Comparison of ENCODE assay signal across 8 cellular contexts in genomic region chr2:43141636-43142148, GRCh38.
DNase-seq lines count a peak whose midpoint lies in the region; ATAC-seq and TF ChIP-seq lines count a peak whose summit lies in the region.
"Not testable (repeated sequence)": the region's sequence is repeated elsewhere in the genome, so short reads cannot be mapped to it uniquely, and the experiment has no call there.

No MANE protein-coding gene starts in this region.

- not testable (repeated sequence) for DNase-seq in CD4-positive, alpha-beta memory T cell; activated naive CD4-positive, alpha-beta T cell treated with anti-CD3 and anti-CD28 coated beads, Interleukin-2, amount 10 ng/mL, durations not matched to agents 7 days and 5 days; stimulated activated effector memory CD8-positive, alpha-beta T cell treated with anti-CD3 and anti-CD28 coated beads, Interleukin-12 subunit alpha, Interleukin-12 subunit beta, amount 100 ng/mL, for 72 hours (ENCODE audit: low spot score in 2 of 2)
- peak; percentile 50 for DNase-seq in OCI-LY7 (ENCODE audit: low spot score)
- peak; percentile 4 for DNase-seq in activated CD4-positive, alpha-beta T cell treated with anti-CD3 and anti-CD28 coated beads for 36 hours
- peak; percentile 11 for DNase-seq in activated CD8-positive, alpha-beta memory T cell treated with anti-CD3 and anti-CD28 coated beads, Interleukin-2, amount 50 U/mL, for 4 hours
- DNase-seq in chondrocyte (ENCODE audit: low spot score) = peak; percentile 52
- DNase-seq in myocyte (ENCODE audit: low read depth) = peak; percentile 25

- H3K27ac Mint-ChIP-seq in CD4-positive, alpha-beta memory T cell = peak overlapping the region in 6 of 7 donors; percentile 29 to 85 (median 69)
- not testable (repeated sequence) for H3K27ac Mint-ChIP-seq in activated CD4-positive, alpha-beta T cell treated with anti-CD3 and anti-CD28 coated beads for 36 hours; chondrocyte (ENCODE audit: unreplicated experiment); stimulated activated effector memory CD8-positive, alpha-beta T cell treated with anti-CD3 and anti-CD28 coated beads, Interleukin-12 subunit alpha, Interleukin-12 subunit beta, amount 100 ng/mL, for 72 hours
- H3K27ac Mint-ChIP-seq in activated naive CD4-positive, alpha-beta T cell treated with anti-CD3 and anti-CD28 coated beads, Interleukin-2, amount 10 ng/mL, durations not matched to agents 7 days and 5 days = peak overlapping the region; percentile 82

- H3K27me3 Mint-ChIP-seq in CD4-positive, alpha-beta memory T cell; activated CD4-positive, alpha-beta T cell treated with anti-CD3 and anti-CD28 coated beads for 36 hours; activated naive CD4-positive, alpha-beta T cell treated with anti-CD3 and anti-CD28 coated beads, Interleukin-2, amount 10 ng/mL, durations not matched to agents 7 days and 5 days; chondrocyte (ENCODE audit: low read depth): not testable (repeated sequence)

- not testable (repeated sequence) for H3K27me3 ChIP-seq in CD4-positive, alpha-beta memory T cell (ENCODE audit: insufficient read depth, low read length)

- H3K4me2 ChIP-seq in OCI-LY7 (ENCODE audit: low read length) = not testable (repeated sequence)

- H3K79me2 ChIP-seq in OCI-LY7 (ENCODE audit: insufficient read depth, low read depth, low read length) = not testable (repeated sequence)

- CTCF ChIA-PET in CD4-positive, alpha-beta memory T cell (lab: Charles Lee; ENCODE audit: partially characterized antibody) = interaction anchor here (17.7 to 18.4 kb wide), 2 partner anchors 33 to 89 kb away, joined by 361 to 445 read pairs; partner anchors contain the start of gene ZFP36L2
- CTCF ChIA-PET in OCI-LY7 (lab: Charles Lee; ENCODE audit: unreplicated experiment) = not testable (repeated sequence)
- CTCF ChIA-PET in activated CD4-positive, alpha-beta T cell treated with anti-CD3 and anti-CD28 coated beads for 36 hours (lab: Charles Lee) = interaction anchor here (0.7 to 2.9 kb wide), 3 partner anchors 33 to 88 kb away, joined by 3 to 17 read pairs (median 4); no protein-coding TSS in a partner anchor
- CTCF ChIA-PET in activated naive CD4-positive, alpha-beta T cell treated with anti-CD3 and anti-CD28 coated beads, Interleukin-2, amount 10 ng/mL, durations not matched to agents 7 days and 5 days (lab: Charles Lee) = interaction anchor here (1.0 to 3.4 kb wide), 4 partner anchors 13 to 80 kb away, joined by 3 to 9 read pairs (median 6); no protein-coding TSS in a partner anchor

- BruUV-seq in OCI-LY7 (replicated peaks; lab: Mats Ljungman, UMichigan) = not testable (repeated sequence)

- peak overlapping the region in 4 of 8 donors; percentile 5 to 57 (median 26) for H3K4me3 Mint-ChIP-seq in CD4-positive, alpha-beta memory T cell
- not testable (repeated sequence) for H3K4me3 Mint-ChIP-seq in activated CD4-positive, alpha-beta T cell treated with anti-CD3 and anti-CD28 coated beads for 36 hours; chondrocyte (ENCODE audit: unreplicated experiment)
- H3K4me3 Mint-ChIP-seq in activated naive CD4-positive, alpha-beta T cell treated with anti-CD3 and anti-CD28 coated beads, Interleukin-2, amount 10 ng/mL, durations not matched to agents 7 days and 5 days = peak overlapping the region; percentile 62
- peak overlapping the region; percentile 65 for H3K4me3 Mint-ChIP-seq in stimulated activated effector memory CD8-positive, alpha-beta T cell treated with anti-CD3 and anti-CD28 coated beads, Interleukin-12 subunit alpha, Interleukin-12 subunit beta, amount 100 ng/mL, for 72 hours

- H3K36me3 Mint-ChIP-seq in CD4-positive, alpha-beta memory T cell; activated CD4-positive, alpha-beta T cell treated with anti-CD3 and anti-CD28 coated beads for 36 hours (ENCODE audit: low read depth); chondrocyte (ENCODE audit: low read depth): not testable (repeated sequence)
- peaks cover 18% of the 10 kb centered on the region for H3K36me3 Mint-ChIP-seq in activated naive CD4-positive, alpha-beta T cell treated with anti-CD3 and anti-CD28 coated beads, Interleukin-2, amount 10 ng/mL, durations not matched to agents 7 days and 5 days
- peaks cover 26% of the 10 kb centered on the region for H3K36me3 Mint-ChIP-seq in stimulated activated effector memory CD8-positive, alpha-beta T cell treated with anti-CD3 and anti-CD28 coated beads, Interleukin-12 subunit alpha, Interleukin-12 subunit beta, amount 100 ng/mL, for 72 hours

- intact Hi-C loops in CD4-positive, alpha-beta memory T cell (cut with micrococcal nuclease); OCI-LY7 (cut with micrococcal nuclease; ENCODE audit: unreplicated experiment); activated CD4-positive, alpha-beta T cell treated with anti-CD3 and anti-CD28 coated beads for 36 hours (cut with DNase I, micrococcal nuclease): not testable (repeated sequence)

- not testable (repeated sequence) for H4K20me1 ChIP-seq in OCI-LY7 (ENCODE audit: insufficient read depth, low read length)

- not testable (repeated sequence) for ATAC-seq in activated CD4-positive, alpha-beta T cell treated with anti-CD3 and anti-CD28 coated beads for 36 hours; stimulated activated effector memory CD8-positive, alpha-beta T cell treated with anti-CD3 and anti-CD28 coated beads, Interleukin-12 subunit alpha, Interleukin-12 subunit beta, amount 100 ng/mL, for 72 hours

- TF ChIP-seq CTCF in OCI-LY7 (conservative IDR thresholded peaks at IDR 0.05; ENCODE audit: low read length); chondrocyte (IDR thresholded peaks at IDR 0.05): not testable (repeated sequence)

- not testable (repeated sequence) for H3K27ac ChIP-seq in CD4-positive, alpha-beta memory T cell (ENCODE audit: low read depth, low read length); OCI-LY7 (ENCODE audit: low read depth, low read length, poor library complexity, severe bottlenecking)

- not testable (repeated sequence) for H3K9me3 ChIP-seq in CD4-positive, alpha-beta memory T cell (ENCODE audit: control insufficient read depth in 1 of 2, low read length in 2 of 2); OCI-LY7 (ENCODE audit: low read length)

- H3K4me1 Mint-ChIP-seq in CD4-positive, alpha-beta memory T cell = peaks cover 42 to 74% (median 52%) of the 10 kb centered on the region in 4 donors
- peaks cover 67% of the 10 kb centered on the region for H3K4me1 Mint-ChIP-seq in activated CD4-positive, alpha-beta T cell treated with anti-CD3 and anti-CD28 coated beads for 36 hours
- peaks cover 82% of the 10 kb centered on the region for H3K4me1 Mint-ChIP-seq in activated naive CD4-positive, alpha-beta T cell treated with anti-CD3 and anti-CD28 coated beads, Interleukin-2, amount 10 ng/mL, durations not matched to agents 7 days and 5 days
- H3K4me1 Mint-ChIP-seq in chondrocyte (ENCODE audit: low read depth) = not testable (repeated sequence)
- peaks cover 50% of the 10 kb centered on the region for H3K4me1 Mint-ChIP-seq in stimulated activated effector memory CD8-positive, alpha-beta T cell treated with anti-CD3 and anti-CD28 coated beads, Interleukin-12 subunit alpha, Interleukin-12 subunit beta, amount 100 ng/mL, for 72 hours

- not testable (repeated sequence) for H2AFZ ChIP-seq in OCI-LY7 (ENCODE audit: low read length)

- POLR2A ChIA-PET in CD4-positive, alpha-beta memory T cell (lab: Charles Lee; ENCODE audit: partially characterized antibody) = interaction anchor here (2.6 to 65.0 kb wide), 4 partner anchors 9 to 67 kb away, joined by 9 to 6960 read pairs (median 631); partner anchors contain the start of gene ZFP36L2
- POLR2A ChIA-PET in OCI-LY7 (lab: Charles Lee); activated CD4-positive, alpha-beta T cell treated with anti-CD3 and anti-CD28 coated beads for 36 hours (lab: Charles Lee): not testable (repeated sequence)

- not testable (repeated sequence) for H3K36me3 ChIP-seq in CD4-positive, alpha-beta memory T cell (ENCODE audit: insufficient read depth, low read length); OCI-LY7 (ENCODE audit: insufficient read depth, low read length)

- peaks cover 60% of the 10 kb centered on the region for H3K4me1 ChIP-seq in CD4-positive, alpha-beta memory T cell (ENCODE audit: insufficient read depth, low read length)
- peaks cover 35% of the 10 kb centered on the region for H3K4me1 ChIP-seq in OCI-LY7 (ENCODE audit: insufficient read depth, low read length, poor library complexity, severe bottlenecking)

- not testable (repeated sequence) for H3K9me2 ChIP-seq in OCI-LY7 (ENCODE audit: insufficient read depth, low read length)

- H3K4me3 ChIP-seq in CD4-positive, alpha-beta memory T cell (ENCODE audit: low read length in 2 of 2); OCI-LY7 (ENCODE audit: low read depth, low read length, poor library complexity, severe bottlenecking): not testable (repeated sequence)

- not testable (repeated sequence) for H3K9me3 Mint-ChIP-seq in CD4-positive, alpha-beta memory T cell; activated CD4-positive, alpha-beta T cell treated with anti-CD3 and anti-CD28 coated beads for 36 hours (ENCODE audit: low read depth); activated naive CD4-positive, alpha-beta T cell treated with anti-CD3 and anti-CD28 coated beads, Interleukin-2, amount 10 ng/mL, durations not matched to agents 7 days and 5 days; chondrocyte (ENCODE audit: low read depth); stimulated activated effector memory CD8-positive, alpha-beta T cell treated with anti-CD3 and anti-CD28 coated beads, Interleukin-12 subunit alpha, Interleukin-12 subunit beta, amount 100 ng/mL, for 72 hours
